In the genomic region with DNA sequence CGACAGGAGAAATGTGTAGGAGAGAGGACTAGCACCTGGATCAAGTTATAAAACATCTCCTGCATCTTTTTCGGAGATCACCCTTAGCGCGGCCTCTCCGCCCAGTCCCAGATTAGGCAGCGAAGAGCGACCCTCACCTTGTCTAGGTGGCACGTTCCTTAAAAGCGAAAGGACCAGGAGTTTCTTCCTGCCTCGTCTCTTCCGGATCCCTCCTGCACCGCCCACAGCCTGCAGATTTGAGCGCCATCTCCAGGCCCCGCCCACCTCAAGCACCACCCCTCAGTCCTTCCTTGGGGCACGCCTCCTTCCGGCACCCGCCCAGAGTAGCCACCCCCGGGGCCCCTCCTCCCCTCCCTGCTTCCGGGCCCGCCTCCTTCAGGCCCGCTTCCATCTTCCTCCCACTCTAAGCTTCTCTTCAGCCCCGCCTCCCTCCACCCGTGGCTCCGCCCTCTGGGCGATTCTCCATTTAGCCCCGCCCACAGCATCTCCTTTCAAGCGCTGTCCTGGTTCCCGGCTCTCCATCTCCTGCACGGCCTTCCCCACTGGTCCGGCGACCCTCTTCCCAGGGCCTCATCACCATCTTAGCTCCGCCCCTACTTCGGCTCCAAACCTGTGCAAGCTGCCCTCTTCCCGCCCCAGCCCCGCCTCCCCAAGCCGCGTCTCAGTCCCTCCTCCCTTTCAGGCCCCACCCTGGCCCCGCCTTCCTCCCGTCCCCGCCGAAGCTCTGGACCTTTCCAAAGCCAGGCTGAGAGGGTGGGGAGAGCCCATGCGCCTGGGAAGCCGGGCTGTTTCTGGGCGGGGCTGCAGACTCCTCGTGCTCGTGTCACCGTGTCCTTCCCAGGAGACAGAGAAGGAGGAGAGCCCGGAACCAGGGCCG, we compare ENCODE assay signal across 8 cellular contexts. TPM values are rescaled to one million over a fixed set of nuclear protein-coding genes. Genes with fewer than 3 reads are reported as not detected.
DNase-seq lines count a peak whose midpoint lies in the region; ATAC-seq lines count a peak whose summit lies in the region.

No MANE protein-coding gene starts in this region.

- peak; percentile 100 for DNase-seq in COLO829 (ENCODE audit: low spot score)
- peak; percentile 100 for DNase-seq in HT-29 (ENCODE audit: low spot score)
- DNase-seq in NK-92 treated with Interleukin-12 subunit alpha and Interleukin-12 subunit beta, amount 100 ng/mL, for 24 hours (lab: John Stamatoyannopoulos, UW) = peak; percentile 99
- peak; percentile 98 for DNase-seq in activated CD8-positive, alpha-beta memory T cell treated with anti-CD3 and anti-CD28 coated beads for 4 hours (ENCODE audit: low read depth in 2 of 2)
- DNase-seq in effector CD8-positive, alpha-beta T cell (lab: John Stamatoyannopoulos, UW) = peak; percentile 98
- peak; percentile 98 to 99 for DNase-seq in lung microvascular endothelial cell (ENCODE audit: low read depth in 2 of 2)
- DNase-seq in stimulated activated CD4-positive, alpha-beta T cell treated with anti-CD3 and anti-CD28 coated beads, TNF-alpha, amount 100 ng/mL, for 4 hours (ENCODE audit: low read depth in 3 of 3) = peak; percentile 99 to 100 (median 99)

- peak; percentile 61 for ATAC-seq in GM21360 (IDR thresholded peaks at IDR 0.05; ENCODE audit: unreplicated experiment)

RNA-seq across cellular contexts. Expression of a gene that starts 0.6 kb away (rescaled TPM):
- 290 and 301 TPM in 2 replicates for total RNA-seq in HT-29 (2014; rRNA removed; shearing (Covaris generic))
- 54.7 and 61.7 TPM in 2 replicates for total RNA-seq in lung microvascular endothelial cell

Comparison
In these comparisons a context has a peak if more than half of its experiments do, and no peak if none do; other contexts are left out.
1. Peak in every context shown above with its lines: DNase-seq and ATAC-seq.